In the genomic region with DNA sequence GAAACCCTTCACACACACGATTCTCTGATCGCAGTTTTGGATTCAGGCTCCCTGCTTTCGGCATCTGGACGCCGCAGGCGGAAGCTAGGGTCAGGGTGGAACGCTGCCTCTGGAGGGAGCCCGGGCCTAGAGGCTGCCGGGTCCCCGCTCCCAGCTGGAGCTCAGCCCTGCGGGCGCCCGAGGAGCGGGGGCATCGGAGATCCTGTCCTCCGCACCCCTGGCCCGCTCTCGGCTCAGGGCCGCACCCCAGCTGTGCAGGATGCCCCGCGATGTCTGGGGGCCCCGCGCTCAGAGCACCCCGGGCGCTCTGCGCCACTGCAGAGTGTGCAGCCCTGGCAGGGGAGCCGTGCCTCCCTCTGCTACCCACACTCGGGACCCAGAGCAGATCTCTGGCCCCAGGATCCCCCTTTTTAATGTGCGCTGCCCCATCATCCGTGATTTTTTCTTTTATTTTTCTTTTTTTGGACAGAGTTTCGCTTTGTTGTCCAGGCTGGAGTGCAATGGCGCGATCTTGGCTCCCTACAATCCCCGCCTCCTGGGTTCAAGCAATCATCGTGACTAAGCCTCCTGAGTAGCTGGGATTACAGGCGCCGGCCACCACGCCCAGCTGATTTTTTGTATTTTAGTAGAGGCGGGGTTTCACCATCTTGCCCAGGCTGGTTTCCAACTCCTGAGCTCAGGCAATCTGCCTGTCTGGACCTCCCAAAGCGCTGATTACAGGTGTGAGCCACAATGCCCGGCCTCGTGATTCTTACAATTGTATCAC, we compare ENCODE assay signal across 12 cellular contexts. TPM values are rescaled to one million over a fixed set of nuclear protein-coding genes. Genes with fewer than 3 reads are reported as not detected.
A peak's percentile ranks its signal among the peaks of the same experiment; 100 is the strongest.
DNase-seq lines count a peak whose midpoint lies in the region; ATAC-seq, FAIRE-seq and TF ChIP-seq lines count a peak whose summit lies in the region.
"Had no signal": no experiment of that assay in that cellular context is flagged by ENCODE, and none has a peak within 500 bp of the region (broad histone marks: within the 10 kb centered on the region; RNA-seq: fewer than 3 reads in every experiment).

No MANE protein-coding gene starts in this region.

- H3K79me2 ChIP-seq in HepG2 (ENCODE audit: insufficient read depth, low read length) = no peaks in the 10 kb centered on the region

- H3K9me3 ChIP-seq in breast epithelium (no peaks in the 10 kb centered on the region), HepG2 (ENCODE audit: low read length) (no peaks in the 10 kb centered on the region)
- H3K9me3 ChIP-seq: vagina had no signal

- POLR2A ChIA-PET in HepG2 (lab: Yijun Ruan, JAX) = no interaction called here

- no peak overlapping the region for H3K4me2 ChIP-seq in HepG2 (ENCODE audit: low read depth, low read length)

- no peak for TF ChIP-seq RAD21 in HepG2 (CRISPR knock-in tag; IDR thresholded peaks at IDR 0.05)

- H3K9ac ChIP-seq in HepG2 (ENCODE audit: insufficient read depth, low read depth, low read length) = no peak overlapping the region

- H3K36me3 ChIP-seq in breast epithelium = no peaks in the 10 kb centered on the region
- H3K36me3 ChIP-seq in HepG2 (replicated peaks in 1 of 2; ENCODE audit: control insufficient read depth in 1 of 2, insufficient read depth in 2 of 2, low read length in 2 of 2) = no peaks in the 10 kb centered on the region
- H3K36me3 ChIP-seq: vagina had no signal

- ATAC-seq in HepG2 = peak; percentile 53
- ATAC-seq in HG03520 (IDR thresholded peaks at IDR 0.05; ENCODE audit: unreplicated experiment) = no peak
- no peak for ATAC-seq in GM21825 (IDR thresholded peaks at IDR 0.05; ENCODE audit: unreplicated experiment)
- no peak for ATAC-seq in HG03280 (IDR thresholded peaks at IDR 0.05; ENCODE audit: unreplicated experiment)

- no peak for FAIRE-seq in HepG2 (lab: Jason Lieb, UNC)

- 48% methylated on average over 21 of the region's 42 CpGs for WGBS in HepG2 (ENCODE audit: low lambda C conversion rate)

- H3K4me1 ChIP-seq in breast epithelium (no peaks in the 10 kb centered on the region), HepG2 (ENCODE audit: insufficient read depth, low read length) (no peaks in the 10 kb centered on the region)
- H3K4me1 ChIP-seq: vagina had no signal

- DNase-seq in ACHN (peak; percentile 46), HS-5 (ENCODE audit: low read depth) (peak; percentile 32), breast epithelium (ENCODE audit: low spot score in 2 of 2) (no peak), HepG2 (ENCODE audit: low spot score) (no peak), NCI-H2029 (lab: John Stamatoyannopoulos, UW) (no peak)
- DNase-seq: activated CD4-positive, alpha-beta memory T cell treated with anti-CD3 and anti-CD28 coated beads for 36 hours; DND-41 had no signal

- BruUV-seq in HepG2 (replicated peaks; lab: Mats Ljungman, UMichigan) = no TSS peak

- TF ChIP-seq EP300 in HepG2 (IDR thresholded peaks at IDR 0.05; ENCODE audit: low read depth in 2 of 2, low read length in 2 of 2) (no peak), HepG2 (CRISPR knock-in tag; IDR thresholded peaks at IDR 0.05; ENCODE audit: borderline replicate concordance) (no peak)

- peak overlapping the region; percentile 15 to 45 (median 33) for H3K4me3 ChIP-seq in breast epithelium
- no peak overlapping the region for H3K4me3 ChIP-seq in HepG2 (replicated peaks in 1 of 3; ENCODE audit: insufficient read depth in 1 of 3, low read depth in 2 of 3, low read length in 3 of 3)

- CTCF ChIA-PET in HepG2 (lab: Yijun Ruan, JAX; ENCODE audit: low intra/inter-chr PET ratio, low total read pairs) = no interaction called here

- TF ChIP-seq CTCF in breast epithelium (IDR thresholded peaks at IDR 0.05) = no peak
- TF ChIP-seq CTCF in HepG2 (CRISPR knock-in tag; IDR thresholded peaks at IDR 0.05) = no peak

- intact Hi-C loops in breast epithelium (cut with DNase I; ENCODE audit: low total_unique reads) (no loop called here), HepG2 (cut with micrococcal nuclease; ENCODE audit: unreplicated experiment) (no loop called here)

- TF ChIP-seq POLR2A in breast epithelium (IDR thresholded peaks at IDR 0.05) = no peak
- no peak for TF ChIP-seq POLR2A in HepG2 (IDR thresholded peaks at IDR 0.05; ENCODE audit: insufficient read depth in 1 of 2, low read depth in 2 of 2, low read length in 2 of 2)

- H4K20me1 ChIP-seq in HepG2 (ENCODE audit: insufficient read depth, low read length) = no peaks in the 10 kb centered on the region

- in situ Hi-C loops in ACHN (cut with HindIII; ENCODE audit: low pct_ligation_motif_present, low pct_unique_long_range_greater_than_20kb, low sequenced_read_pairs) = no loop called here
- in situ Hi-C loops in HepG2 (cut with HindIII; ENCODE audit: extremely low pct_ligation_motif_present, low pct_unique_long_range_greater_than_20kb) = no loop called here

- H3K27ac ChIP-seq in breast epithelium (no peak overlapping the region), HepG2 (ENCODE audit: extremely low read length, insufficient read depth, low read length) (no peak overlapping the region)
- H3K27ac ChIP-seq: vagina had no signal

- H3K27me3 ChIP-seq in breast epithelium (peaks cover 0 to 23% of the 10 kb centered on the region in 2 donors), HepG2 (ENCODE audit: control insufficient read depth in 1 of 2, insufficient read depth in 2 of 2, low read length in 2 of 2) (peaks cover 10 to 47% of the 10 kb centered on the region in 2 experiments; a peak in 4 of 5 replicates)
- H3K27me3 ChIP-seq: vagina had no signal

- no peak overlapping the region for H2AFZ ChIP-seq in HepG2 (ENCODE audit: low read length)

TF ChIP-seq in HepG2, 621 proteins besides CTCF, POLR2A, EP300 and RAD21 (continues in another document):
- no peak for TF ChIP-seq YEATS2 (CRISPR knock-in tag; IDR thresholded peaks at IDR 0.05; ENCODE audit: borderline replicate concordance)
- no peak for TF ChIP-seq MXI1 (IDR thresholded peaks at IDR 0.05; ENCODE audit: borderline replicate concordance, low read depth, low read length)
- no peak for TF ChIP-seq CBX5 (CRISPR knock-in tag; IDR thresholded peaks at IDR 0.05; ENCODE audit: borderline replicate concordance)
- no peak for TF ChIP-seq MAFF (IDR thresholded peaks at IDR 0.05; ENCODE audit: low read depth, low read length)
- TF ChIP-seq PHF20 (CRISPR knock-in tag; IDR thresholded peaks at IDR 0.05) = no peak
- no peak for TF ChIP-seq ZFYVE20 (CRISPR knock-in tag; IDR thresholded peaks at IDR 0.05; ENCODE audit: borderline replicate concordance, low read depth)
- TF ChIP-seq, protein P1, sequence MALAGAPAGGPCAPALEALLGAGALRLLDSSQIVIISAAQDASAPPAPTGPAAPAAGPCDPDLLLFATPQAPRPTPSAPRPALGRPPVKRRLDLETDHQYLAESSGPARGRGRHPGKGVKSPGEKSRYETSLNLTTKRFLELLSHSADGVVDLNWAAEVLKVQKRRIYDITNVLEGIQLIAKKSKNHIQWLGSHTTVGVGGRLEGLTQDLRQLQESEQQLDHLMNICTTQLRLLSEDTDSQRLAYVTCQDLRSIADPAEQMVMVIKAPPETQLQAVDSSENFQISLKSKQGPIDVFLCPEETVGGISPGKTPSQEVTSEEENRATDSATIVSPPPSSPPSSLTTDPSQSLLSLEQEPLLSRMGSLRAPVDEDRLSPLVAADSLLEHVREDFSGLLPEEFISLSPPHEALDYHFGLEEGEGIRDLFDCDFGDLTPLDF (CRISPR knock-in tag; IDR thresholded peaks at IDR 0.05) = no peak
- no peak for TF ChIP-seq KMT2B (CRISPR knock-in tag; IDR thresholded peaks at IDR 0.05)

RNA-seq across cellular contexts. Expression of a gene that starts 54.8 kb away (rescaled TPM):
- not detected for total RNA-seq in breast epithelium
- total RNA-seq in HepG2 (2016; rRNA removed; fragmentation: Illumina TruSeq; extraction: Trizol) = not detected in 2 replicates
- not detected in 2 replicates for total RNA-seq in HepG2 (2016; cell fraction: cytosol; rRNA removed; fragmentation: Illumina TruSeq; extraction: Trizol; ENCODE audit: low read depth)
- not detected in 2 replicates for total RNA-seq in HepG2 (2016; cell fraction: insoluble cytoplasmic fraction; rRNA removed; fragmentation: Illumina TruSeq; extraction: Trizol)
- total RNA-seq in HepG2 (2016; cell fraction: membrane; rRNA removed; fragmentation: Illumina TruSeq; extraction: Trizol) = not detected in 2 replicates
- not detected in 2 replicates for total RNA-seq in HepG2 (2016; cell fraction: nucleus; rRNA removed; fragmentation: Illumina TruSeq; extraction: Trizol)
- not detected in 2 replicates for polyA plus RNA-seq in HepG2 (2011; rRNA removed)
- not detected in 2 replicates for polyA plus RNA-seq in HepG2 (2011; cell fraction: cytosol; rRNA removed)
- polyA plus RNA-seq in HepG2 (2011; cell fraction: nucleus; rRNA removed) = not detected in 2 replicates
- polyA plus RNA-seq in HepG2 (2012) = not detected in 2 replicates
- polyA plus RNA-seq in HepG2 (2016; cell fraction: cytosol; fragmentation: Illumina TruSeq; extraction: Trizol; ENCODE audit: low read depth) = not detected in 2 replicates
- not detected in 2 replicates for polyA plus RNA-seq in HepG2 (2016; cell fraction: insoluble cytoplasmic fraction; fragmentation: Illumina TruSeq; extraction: Trizol; ENCODE audit: low read depth)
- polyA plus RNA-seq in HepG2 (2016; cell fraction: membrane; fragmentation: Illumina TruSeq; extraction: Trizol; ENCODE audit: low read depth) = not detected in 2 replicates
- polyA plus RNA-seq in HepG2 (2016; cell fraction: nucleus; fragmentation: Illumina TruSeq; extraction: Trizol; ENCODE audit: insufficient read depth, low read depth) = not detected in 2 replicates
- not detected in 2 replicates for polyA minus RNA-seq in HepG2 (2011; rRNA and poly(A)+ RNA removed; ENCODE audit: low replicate concordance)
- polyA minus RNA-seq in HepG2 (2011; cell fraction: cytosol; rRNA and poly(A)+ RNA removed) = not detected in 2 replicates
- not detected in 2 replicates for polyA minus RNA-seq in HepG2 (2011; cell fraction: nucleus; rRNA and poly(A)+ RNA removed)
- total RNA-seq: activated CD4-positive, alpha-beta memory T cell treated with anti-CD3 and anti-CD28 coated beads for 36 hours; liver; vagina had no signal

Comparison
In these comparisons a context has a peak if more than half of its experiments do, and no peak if none do; other contexts are left out.
1. DNase-seq: peak in ACHN (single experiment) and HS-5 (single experiment); none in breast epithelium (0 of 2), HepG2 (single experiment) and NCI-H2029 (single experiment).
2. H3K4me3 ChIP-seq: peak in breast epithelium (3 of 3); none in HepG2 (0 of 3).